In the genomic region with DNA sequence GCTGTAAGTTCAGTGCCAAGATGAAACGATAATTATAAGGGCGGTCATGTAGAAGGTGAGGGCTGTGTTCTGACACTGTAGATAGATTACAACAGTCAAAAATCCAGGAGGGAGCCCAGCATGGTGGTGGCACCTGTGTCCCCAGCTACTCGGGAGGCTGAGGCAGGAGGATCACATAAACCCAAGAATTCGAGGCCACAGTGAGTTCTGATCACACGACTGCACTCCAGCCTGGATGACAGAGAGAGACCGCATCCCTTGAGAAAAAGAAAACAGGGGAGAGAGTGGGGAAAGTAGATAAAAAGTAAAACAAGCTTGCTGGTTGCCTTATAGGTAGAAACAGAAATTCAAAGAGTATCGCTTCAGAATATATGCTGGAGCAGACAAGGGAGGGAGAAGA, we compare ENCODE assay signal across 32 cellular contexts. TPM values are rescaled to one million over a fixed set of nuclear protein-coding genes. Genes with fewer than 3 reads are reported as not detected.
"Had no signal": no experiment of that assay in that cellular context is flagged by ENCODE, and none has a peak within 500 bp of the region (broad histone marks: within the 10 kb centered on the region; RNA-seq: fewer than 3 reads in every experiment).

No MANE protein-coding gene starts in this region.

- ATAC-seq: activated CD4-positive, CD25-positive, alpha-beta regulatory T cell treated with anti-CD3 and anti-CD28 coated beads, Interleukin-2, amount 50 U/mL, for 24 hours; activated naive CD8-positive, alpha-beta T cell treated with anti-CD3 and anti-CD28 coated beads, Interleukin-2, amount 50 U/mL, for 24 hours; activated T-cell treated with anti-CD3 and anti-CD28 coated beads, Interleukin-2, amount 50 U/mL, for 72 hours; body of pancreas; foreskin keratinocyte; gastrocnemius medialis; heart left ventricle; T-cell had no signal

- H3K4me1 Mint-ChIP-seq: activated B cell treated with CpG ODN at 0.5 μM for 24 hours had no signal

- H3K36me3 Mint-ChIP-seq: activated naive CD4-positive, alpha-beta T cell treated with anti-CD3 and anti-CD28 coated beads, Interleukin-2, amount 10 ng/mL, durations not matched to agents 7 days and 5 days; activated naive CD8-positive, alpha-beta T cell treated with anti-CD3 and anti-CD28 coated beads for 36 hours; T-cell had no signal

- H3K27ac Mint-ChIP-seq: activated B cell treated with CpG ODN at 0.5 μM for 24 hours; activated naive CD4-positive, alpha-beta T cell treated with anti-CD3 and anti-CD28 coated beads, Interleukin-2, amount 10 ng/mL, durations not matched to agents 7 days and 5 days; activated naive CD8-positive, alpha-beta T cell treated with anti-CD3 and anti-CD28 coated beads for 36 hours; activated naive CD8-positive, alpha-beta T cell treated with anti-CD3 and anti-CD28 coated beads, Interleukin-2, amount 50 U/mL, for 24 hours; activated T-cell treated with anti-CD3 and anti-CD28 coated beads, Interleukin-2, amount 50 U/mL, for 24 hours; activated T-cell treated with anti-CD3 and anti-CD28 coated beads, Interleukin-2, amount 50 U/mL, for 72 hours; T-cell; T-helper 1 cell treated with Interleukin-12 subunit alpha and Interleukin-12 subunit beta and Interleukin-4 antibody, amounts not matched to agents 30 μg/mL and 1 μg/mL, for 36 hours; T-helper 2 cell treated with Interferon-gamma antibody and Interleukin-4, amounts not matched to agents 5 μg/mL and 100 μg/mL, for 36 hours had no signal

- DNase-seq: activated B cell treated with CpG ODN at 0.5 μM for 24 hours; activated CD4-positive, alpha-beta T cell treated with anti-CD3 and anti-CD28 coated beads for 48 hours; activated CD4-positive, alpha-beta T cell treated with anti-CD3 and anti-CD28 coated beads, Interleukin-2, amount 50 U/mL, for 1 hour; activated CD4-positive, alpha-beta T cell treated with anti-CD3 and anti-CD28 coated beads, Interleukin-2, amount 50 U/mL, for 48 hours; activated CD8-positive, alpha-beta memory T cell treated with anti-CD3 and anti-CD28 coated beads, Interleukin-2, amount 50 U/mL, for 48 hours; activated gamma-delta T cell; activated naive CD4-positive, alpha-beta T cell; activated naive CD4-positive, alpha-beta T cell treated with anti-CD3 and anti-CD28 coated beads, Interleukin-2, amount 10 ng/mL, durations not matched to agents 7 days and 5 days; activated naive CD8-positive, alpha-beta T cell treated with anti-CD3 and anti-CD28 coated beads for 36 hours; activated naive CD8-positive, alpha-beta T cell treated with anti-CD3 and anti-CD28 coated beads, Interleukin-2, amount 50 U/mL, for 24 hours; activated T-cell treated with anti-CD3 and anti-CD28 coated beads for 4 hours; activated T-cell treated with anti-CD3 and anti-CD28 coated beads, Interleukin-2, amount 50 U/mL, for 24 hours; activated T-cell treated with anti-CD3 and anti-CD28 coated beads, Interleukin-2, amount 50 U/mL, for 72 hours; adrenal gland; amygdala; aorta; body of pancreas; caudate nucleus; effector CD8-positive, alpha-beta T cell; foreskin keratinocyte; gastrocnemius medialis; glutamatergic neuron; heart left ventricle; T-cell; T1000; WERI-Rb-1 had no signal

- H3K4me3 ChIP-seq: adrenal gland, body of pancreas, esophagus muscularis mucosa, gastrocnemius medialis, heart left ventricle had no signal

- H3K4me3 Mint-ChIP-seq: activated B cell treated with CpG ODN at 0.5 μM for 24 hours; activated naive CD4-positive, alpha-beta T cell treated with anti-CD3 and anti-CD28 coated beads, Interleukin-2, amount 10 ng/mL, durations not matched to agents 7 days and 5 days; activated naive CD8-positive, alpha-beta T cell treated with anti-CD3 and anti-CD28 coated beads for 36 hours; activated naive CD8-positive, alpha-beta T cell treated with anti-CD3 and anti-CD28 coated beads, Interleukin-2, amount 50 U/mL, for 24 hours; activated T-cell treated with anti-CD3 and anti-CD28 coated beads, Interleukin-2, amount 50 U/mL, for 24 hours; activated T-cell treated with anti-CD3 and anti-CD28 coated beads, Interleukin-2, amount 50 U/mL, for 72 hours; T-cell; T-helper 1 cell treated with Interleukin-12 subunit alpha and Interleukin-12 subunit beta and Interleukin-4 antibody, amounts not matched to agents 30 μg/mL and 1 μg/mL, for 36 hours; T-helper 2 cell treated with Interferon-gamma antibody and Interleukin-4, amounts not matched to agents 5 μg/mL and 100 μg/mL, for 36 hours had no signal

- H3K27ac ChIP-seq: adrenal gland, body of pancreas, epithelial cell of prostate, esophagus muscularis mucosa, foreskin keratinocyte, gastrocnemius medialis, heart left ventricle, WERI-Rb-1 had no signal

- H3K9me3 Mint-ChIP-seq: activated B cell treated with CpG ODN at 0.5 μM for 24 hours; activated naive CD4-positive, alpha-beta T cell treated with anti-CD3 and anti-CD28 coated beads, Interleukin-2, amount 10 ng/mL, durations not matched to agents 7 days and 5 days; activated naive CD8-positive, alpha-beta T cell treated with anti-CD3 and anti-CD28 coated beads for 36 hours; activated naive CD8-positive, alpha-beta T cell treated with anti-CD3 and anti-CD28 coated beads, Interleukin-2, amount 50 U/mL, for 24 hours; activated T-cell treated with anti-CD3 and anti-CD28 coated beads, Interleukin-2, amount 50 U/mL, for 24 hours; activated T-cell treated with anti-CD3 and anti-CD28 coated beads, Interleukin-2, amount 50 U/mL, for 72 hours; T-cell; T-helper 1 cell treated with Interleukin-12 subunit alpha and Interleukin-12 subunit beta and Interleukin-4 antibody, amounts not matched to agents 30 μg/mL and 1 μg/mL, for 36 hours; T-helper 2 cell treated with Interferon-gamma antibody and Interleukin-4, amounts not matched to agents 5 μg/mL and 100 μg/mL, for 36 hours had no signal

RNA-seq across cellular contexts. Expression of a gene that starts 52.1 kb away (rescaled TPM):
- total RNA-seq: dermis microvascular lymphatic vessel endothelial cell, foreskin keratinocyte had no signal
